ENCODE assay signal across 10 cellular contexts in the genomic region with DNA sequence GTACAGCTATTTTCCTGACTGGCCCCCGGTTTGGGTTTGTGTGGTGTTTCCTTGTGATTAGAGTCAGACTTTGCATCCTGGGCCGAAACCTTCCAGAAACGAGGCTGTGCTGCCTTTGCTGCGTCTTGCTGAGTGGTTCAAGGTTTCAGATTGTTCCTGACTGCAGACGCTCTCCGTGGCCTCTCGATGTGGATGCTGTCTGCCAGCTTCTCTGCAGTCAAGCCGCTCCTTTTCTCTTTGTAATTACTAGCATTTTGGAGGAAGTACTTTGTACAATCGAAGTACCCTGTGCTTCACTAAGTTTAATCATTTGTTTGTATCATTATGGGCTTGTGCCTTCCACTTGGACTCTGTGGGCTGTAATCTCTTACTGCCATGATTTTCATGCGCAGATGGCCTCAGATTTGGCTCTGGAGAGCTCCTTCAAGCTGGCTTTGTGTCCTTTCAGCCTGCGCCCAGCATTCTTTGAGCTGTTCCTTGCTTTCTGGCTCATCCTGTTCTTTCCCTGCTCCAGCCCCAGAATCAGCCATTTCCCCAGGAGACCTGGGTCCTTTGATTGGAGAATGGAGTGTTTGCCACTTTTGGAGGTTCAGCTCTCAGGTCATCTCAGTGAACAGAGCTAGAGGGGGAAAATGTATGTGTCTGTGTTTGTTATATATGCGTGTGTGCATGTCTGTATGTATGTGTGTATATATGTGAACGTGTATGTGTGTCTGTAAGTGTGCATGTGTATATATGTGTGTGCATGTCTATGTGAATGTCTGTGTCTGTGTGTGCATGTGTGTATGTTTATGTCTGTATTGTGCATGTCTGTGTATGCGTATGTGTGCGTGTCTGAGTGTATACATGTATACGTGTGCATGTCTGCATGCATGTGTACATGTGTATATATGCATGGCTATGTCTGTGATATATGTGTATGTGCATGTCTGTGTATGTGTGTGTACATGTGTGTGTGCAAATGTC. TPM values are rescaled to one million over a fixed set of nuclear protein-coding genes. Genes with fewer than 3 reads are reported as not detected.
DNase-seq lines count a peak whose midpoint lies in the region; ATAC-seq and TF ChIP-seq lines count a peak whose summit lies in the region.
"Had no signal": no experiment of that assay in that cellular context is flagged by ENCODE, and none has a peak within 500 bp of the region (broad histone marks: within the 10 kb centered on the region; RNA-seq: fewer than 3 reads in every experiment).

No MANE protein-coding gene starts in this region.

- RAD21 ChIA-PET in HCT116 (lab: Charles Lee; ENCODE audit: low non-redundant PET in 1 of 2, low total read pairs in 2 of 2, uncharacterized antibody in 2 of 2, unreplicated experiment in 2 of 2): no interaction called here

- no peaks in the 10 kb centered on the region for H3K4me1 ChIP-seq in HCT116 (ENCODE audit: control insufficient read depth in 1 of 2, insufficient read depth in 2 of 2, low read length in 2 of 2)

- ATAC-seq in HCT116 (peak; percentile 5; the same call in 1 of the 2 replicates), GM18909 (IDR thresholded peaks at IDR 0.05; ENCODE audit: poor library complexity, unreplicated experiment) (no peak)

- peaks cover 7% of the 10 kb centered on the region for H3K4me1 Mint-ChIP-seq in nephron
- H3K4me1 Mint-ChIP-seq: B cell had no signal

- no peak overlapping the region for H2AFZ ChIP-seq in HCT116 (ENCODE audit: low read depth, low read length, poor library complexity, severe bottlenecking)

- H4K20me1 ChIP-seq in HCT116 (ENCODE audit: insufficient read depth): no peaks in the 10 kb centered on the region

- H3K36me3 ChIP-seq in HCT116 (ENCODE audit: control insufficient read depth in 1 of 2, insufficient read depth in 2 of 2, low read length in 2 of 2): no peaks in the 10 kb centered on the region

- H3K4me3 ChIP-seq in HCT116 (replicated peaks in 1 of 2; ENCODE audit: low read depth in 1 of 2, low read length in 2 of 2): no peak overlapping the region

- TF ChIP-seq CTCF in HCT116 (IDR thresholded peaks at IDR 0.05 in 2 of 3, conservative IDR thresholded peaks at IDR 0.05 in 1 of 3; ENCODE audit: borderline replicate concordance in 1 of 3, insufficient read depth in 1 of 3, low read depth in 2 of 3, low read length in 2 of 3): no peak
- no peak for TF ChIP-seq CTCF in nephron (IDR thresholded peaks at IDR 0.05; ENCODE audit: unreplicated experiment in 3 of 3)

- intact Hi-C loops in HCT116 (cut with micrococcal nuclease): loop anchor here (1.0 to 2.0 kb wide), 4 partner anchors 70 to 601 kb away; no protein-coding TSS in a partner anchor

- peak overlapping the region in 2 of 3 experiments; percentile 33 to 65 for H3K27ac Mint-ChIP-seq in nephron
- H3K27ac Mint-ChIP-seq: B cell had no signal

- H3K79me2 ChIP-seq in HCT116 (ENCODE audit: insufficient read depth, low read length): no peaks in the 10 kb centered on the region

- POLR2A ChIA-PET in HCT116 (lab: Charles Lee): no interaction called here

- H3K4me3 Mint-ChIP-seq in nephron: no peak overlapping the region
- H3K4me3 Mint-ChIP-seq: B cell had no signal

- no peak overlapping the region for H3K9ac ChIP-seq in HCT116 (ENCODE audit: low read length)

- TF ChIP-seq RAD21 in HCT116 (IDR thresholded peaks at IDR 0.05; ENCODE audit: low read depth): no peak

- no peaks in the 10 kb centered on the region for H3K27me3 ChIP-seq in HCT116 (ENCODE audit: insufficient read depth, low read length)

- H3K9me2 ChIP-seq in HCT116 (ENCODE audit: insufficient read depth): no peaks in the 10 kb centered on the region

- DNase-seq in AG20443 (ENCODE audit: low spot score) (peak; percentile 40), HCT116 (ENCODE audit: low read depth, low spot score) (no peak), cerebellar cortex (ENCODE audit: low spot score) (peak; percentile 81), H4 (ENCODE audit: low spot score) (no peak), NOMO-1 treated with dmso at 0.1 percent for 144 hours (lab: John Stamatoyannopoulos, UW; ENCODE audit: unreplicated experiment) (no peak)
- no peak for DNase-seq in activated CD4-positive, alpha-beta T cell treated with anti-CD3 and anti-CD28 coated beads for 1 hour
- DNase-seq: NCI-H1436 treated with DMSO at 0.1 percent for 48 hours had no signal

- no peak overlapping the region for H3K4me2 ChIP-seq in HCT116 (ENCODE audit: low read length)

- CTCF ChIA-PET in HCT116 (lab: Charles Lee): interaction anchor here (0.6 to 5.2 kb wide), 15 partner anchors 12 to 578 kb away, joined by 3 to 22 read pairs (median 5); no protein-coding TSS in a partner anchor

- no peak overlapping the region for H3K27ac ChIP-seq in HCT116 (ENCODE audit: low read depth, low read length)

- no TSS peak for BruUV-seq in HCT116 (replicated peaks; lab: Mats Ljungman, UMichigan)

- H3K27me3 Mint-ChIP-seq in nephron (ENCODE audit: low read depth): peaks cover 5% of the 10 kb centered on the region
- H3K27me3 Mint-ChIP-seq: B cell had no signal

- no peaks in the 10 kb centered on the region for H3K9me3 ChIP-seq in HCT116 (ENCODE audit: control insufficient read depth in 1 of 2, insufficient read depth in 1 of 2, low read depth in 1 of 2, low read length in 2 of 2)

- peaks cover 29% of the 10 kb centered on the region for H3K36me3 Mint-ChIP-seq in nephron (ENCODE audit: low read depth)

- TF ChIP-seq POLR2A in HCT116 (IDR thresholded peaks at IDR 0.05; ENCODE audit: borderline replicate concordance, extremely low read depth, insufficient read depth, insufficient read length): no peak

- H3K9me3 Mint-ChIP-seq in nephron: peaks cover 9% of the 10 kb centered on the region

TF ChIP-seq in HCT116, 20 proteins besides CTCF, POLR2A, EP300 and RAD21 (continues in another document):
- no peak for TF ChIP-seq SIN3A (IDR thresholded peaks at IDR 0.05; ENCODE audit: low read depth)
- TF ChIP-seq YY1 (IDR thresholded peaks at IDR 0.05; ENCODE audit: extremely low read depth, insufficient replicate concordance, low read depth, low read length): no peak
- TF ChIP-seq POLR2AphosphoS5 (IDR thresholded peaks at IDR 0.05; ENCODE audit: low read depth, low read length): no peak
- TF ChIP-seq, protein P1, sequence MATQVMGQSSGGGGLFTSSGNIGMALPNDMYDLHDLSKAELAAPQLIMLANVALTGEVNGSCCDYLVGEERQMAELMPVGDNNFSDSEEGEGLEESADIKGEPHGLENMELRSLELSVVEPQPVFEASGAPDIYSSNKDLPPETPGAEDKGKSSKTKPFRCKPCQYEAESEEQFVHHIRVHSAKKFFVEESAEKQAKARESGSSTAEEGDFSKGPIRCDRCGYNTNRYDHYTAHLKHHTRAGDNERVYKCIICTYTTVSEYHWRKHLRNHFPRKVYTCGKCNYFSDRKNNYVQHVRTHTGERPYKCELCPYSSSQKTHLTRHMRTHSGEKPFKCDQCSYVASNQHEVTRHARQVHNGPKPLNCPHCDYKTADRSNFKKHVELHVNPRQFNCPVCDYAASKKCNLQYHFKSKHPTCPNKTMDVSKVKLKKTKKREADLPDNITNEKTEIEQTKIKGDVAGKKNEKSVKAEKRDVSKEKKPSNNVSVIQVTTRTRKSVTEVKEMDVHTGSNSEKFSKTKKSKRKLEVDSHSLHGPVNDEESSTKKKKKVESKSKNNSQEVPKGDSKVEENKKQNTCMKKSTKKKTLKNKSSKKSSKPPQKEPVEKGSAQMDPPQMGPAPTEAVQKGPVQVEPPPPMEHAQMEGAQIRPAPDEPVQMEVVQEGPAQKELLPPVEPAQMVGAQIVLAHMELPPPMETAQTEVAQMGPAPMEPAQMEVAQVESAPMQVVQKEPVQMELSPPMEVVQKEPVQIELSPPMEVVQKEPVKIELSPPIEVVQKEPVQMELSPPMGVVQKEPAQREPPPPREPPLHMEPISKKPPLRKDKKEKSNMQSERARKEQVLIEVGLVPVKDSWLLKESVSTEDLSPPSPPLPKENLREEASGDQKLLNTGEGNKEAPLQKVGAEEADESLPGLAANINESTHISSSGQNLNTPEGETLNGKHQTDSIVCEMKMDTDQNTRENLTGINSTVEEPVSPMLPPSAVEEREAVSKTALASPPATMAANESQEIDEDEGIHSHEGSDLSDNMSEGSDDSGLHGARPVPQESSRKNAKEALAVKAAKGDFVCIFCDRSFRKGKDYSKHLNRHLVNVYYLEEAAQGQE (IDR thresholded peaks at IDR 0.05; ENCODE audit: low read depth): no peak
- no peak for TF ChIP-seq CBX3 (IDR thresholded peaks at IDR 0.05; ENCODE audit: low read depth)
- TF ChIP-seq, protein P2, sequence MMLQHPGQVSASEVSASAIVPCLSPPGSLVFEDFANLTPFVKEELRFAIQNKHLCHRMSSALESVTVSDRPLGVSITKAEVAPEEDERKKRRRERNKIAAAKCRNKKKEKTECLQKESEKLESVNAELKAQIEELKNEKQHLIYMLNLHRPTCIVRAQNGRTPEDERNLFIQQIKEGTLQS (IDR thresholded peaks at IDR 0.05): no peak
- no peak for TF ChIP-seq ELF1 (IDR thresholded peaks at IDR 0.05; ENCODE audit: borderline replicate concordance, low read depth)
- TF ChIP-seq EZH2phosphoT487 (IDR thresholded peaks at IDR 0.05; ENCODE audit: borderline replicate concordance): no peak
- no peak for TF ChIP-seq JUND (IDR thresholded peaks at IDR 0.05)
- no peak for TF ChIP-seq EGR1 (IDR thresholded peaks at IDR 0.05; ENCODE audit: low read depth)
- TF ChIP-seq, protein P3, sequence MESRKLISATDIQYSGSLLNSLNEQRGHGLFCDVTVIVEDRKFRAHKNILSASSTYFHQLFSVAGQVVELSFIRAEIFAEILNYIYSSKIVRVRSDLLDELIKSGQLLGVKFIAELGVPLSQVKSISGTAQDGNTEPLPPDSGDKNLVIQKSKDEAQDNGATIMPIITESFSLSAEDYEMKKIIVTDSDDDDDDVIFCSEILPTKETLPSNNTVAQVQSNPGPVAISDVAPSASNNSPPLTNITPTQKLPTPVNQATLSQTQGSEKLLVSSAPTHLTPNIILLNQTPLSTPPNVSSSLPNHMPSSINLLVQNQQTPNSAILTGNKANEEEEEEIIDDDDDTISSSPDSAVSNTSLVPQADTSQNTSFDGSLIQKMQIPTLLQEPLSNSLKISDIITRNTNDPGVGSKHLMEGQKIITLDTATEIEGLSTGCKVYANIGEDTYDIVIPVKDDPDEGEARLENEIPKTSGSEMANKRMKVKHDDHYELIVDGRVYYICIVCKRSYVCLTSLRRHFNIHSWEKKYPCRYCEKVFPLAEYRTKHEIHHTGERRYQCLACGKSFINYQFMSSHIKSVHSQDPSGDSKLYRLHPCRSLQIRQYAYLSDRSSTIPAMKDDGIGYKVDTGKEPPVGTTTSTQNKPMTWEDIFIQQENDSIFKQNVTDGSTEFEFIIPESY (IDR thresholded peaks at IDR 0.05; ENCODE audit: extremely low read depth, insufficient replicate concordance, low read length): no peak
- TF ChIP-seq, protein P4, sequence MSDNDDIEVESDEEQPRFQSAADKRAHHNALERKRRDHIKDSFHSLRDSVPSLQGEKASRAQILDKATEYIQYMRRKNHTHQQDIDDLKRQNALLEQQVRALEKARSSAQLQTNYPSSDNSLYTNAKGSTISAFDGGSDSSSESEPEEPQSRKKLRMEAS (IDR thresholded peaks at IDR 0.05): no peak

RNA-seq across cellular contexts. Expression of a gene that starts 49.5 kb away (rescaled TPM):
- total RNA-seq in HCT116 (2021; ENCODE audit: unreplicated experiment): 19.4 TPM
- 12.8 and 18.0 TPM in 2 replicates for polyA plus RNA-seq in HCT116 (2012)
- 1.8 and 7.4 TPM in 2 replicates for total RNA-seq in H4 (2014; rRNA removed; shearing (Covaris generic))

RNA-seq across cellular contexts. Expression of a gene that starts 56.9 kb away (rescaled TPM):
- 43.1 TPM for total RNA-seq in HCT116 (2021; ENCODE audit: unreplicated experiment)
- 37.3 and 40.8 TPM in 2 replicates for polyA plus RNA-seq in HCT116 (2012)
- 27.1 and 33.0 TPM in 2 replicates for total RNA-seq in H4 (2014; rRNA removed; shearing (Covaris generic))

Comparison
In these comparisons a context has a peak if more than half of its experiments do, and no peak if none do; other contexts are left out.
1. DNase-seq: peak in AG20443 (single experiment) and cerebellar cortex (single experiment); none in HCT116 (single experiment), H4 (single experiment), NOMO-1 treated with dmso at 0.1 percent for 144 hours (single experiment) and activated CD4-positive, alpha-beta T cell treated with anti-CD3 and anti-CD28 coated beads for 1 hour (single experiment).